In genomic region chr3:12663936-12664908, GRCh38 we compare ENCODE assay signal across 8 cellular contexts. TPM values are rescaled to one million over a fixed set of nuclear protein-coding genes. Genes with fewer than 3 reads are reported as not detected.
A peak's percentile ranks its signal among the peaks of the same experiment; 100 is the strongest.
DNase-seq lines count a peak whose midpoint lies in the region; ATAC-seq and TF ChIP-seq lines count a peak whose summit lies in the region.

RAF1 (minus strand) TSS chr3:12664117; CDS start chr3:12618721, 45,396 bp downstream.

- intact Hi-C loops in activated CD4-positive, alpha-beta T cell treated with anti-CD3 and anti-CD28 coated beads, Interleukin-2, amount 10 ng/mL, durations not matched to agents 24 days and 14 days (cut with micrococcal nuclease): loop anchor here (1.0 to 10.0 kb wide), 5 partner anchors 57 to 1461 kb away; partner anchors contain the start of genes CHCHD4, MKRN2, RPL32 and TMEM43
- intact Hi-C loops in left colon (cut with DNase I, micrococcal nuclease): loop anchor here in 1 of 2 donors (5.0 kb wide), 1 partner anchor 107 kb away; the partner anchor contains the start of gene MKRN2

- CTCF ChIA-PET in BJ (lab: Yijun Ruan, JAX): interaction anchor here (1.3 to 4.1 kb wide), 3 partner anchors 13 to 55 kb away, joined by 3 to 18 read pairs (median 3); no protein-coding TSS in a partner anchor

- H3K4me3 ChIP-seq in BJ (ENCODE audit: low read depth, low read length) (peak within 1 kb of the TSS; percentile 86), coronary artery (peak within 1 kb of the TSS; percentile 95)

- peak; percentile 92 for DNase-seq in BJ (ENCODE audit: low read depth)
- DNase-seq in NCI-H526 treated with DMSO at 0.1 percent for 48 hours (lab: John Stamatoyannopoulos, UW): peak; percentile 97
- peak; percentile 99 for DNase-seq in activated CD4-positive, alpha-beta T cell treated with anti-CD3 and anti-CD28 coated beads, Interleukin-2, amount 10 ng/mL, durations not matched to agents 24 days and 14 days
- peak; percentile 99 for DNase-seq in coronary artery (ENCODE audit: low spot score)
- DNase-seq in left colon: peak; percentile 98
- peak; percentile 97 for DNase-seq in stimulated activated CD4-positive, alpha-beta T cell treated with anti-CD3 and anti-CD28 coated beads, Interleukin-1b, Interleukin-23, amount 100 ng/mL, for 48 hours

- no peaks in the 10 kb centered on the region for H3K9me3 Mint-ChIP-seq in activated CD4-positive, alpha-beta T cell treated with anti-CD3 and anti-CD28 coated beads, Interleukin-2, amount 10 ng/mL, durations not matched to agents 24 days and 14 days

- no peaks in the 10 kb centered on the region for H3K27me3 Mint-ChIP-seq in activated CD4-positive, alpha-beta T cell treated with anti-CD3 and anti-CD28 coated beads, Interleukin-2, amount 10 ng/mL, durations not matched to agents 24 days and 14 days

- H3K27me3 ChIP-seq in BJ (ENCODE audit: control insufficient read depth, insufficient read depth, low read length): no peaks in the 10 kb centered on the region

- peak within 1 kb of the TSS; percentile 99 for H3K27ac Mint-ChIP-seq in activated CD4-positive, alpha-beta T cell treated with anti-CD3 and anti-CD28 coated beads, Interleukin-2, amount 10 ng/mL, durations not matched to agents 24 days and 14 days

- H3K4me1 Mint-ChIP-seq in activated CD4-positive, alpha-beta T cell treated with anti-CD3 and anti-CD28 coated beads, Interleukin-2, amount 10 ng/mL, durations not matched to agents 24 days and 14 days: peaks cover 28% of the 10 kb centered on the region

- POLR2A ChIA-PET in BJ (lab: Charles Lee): interaction anchor here (0.5 to 1.0 kb wide), 3 partner anchors 10 to 1547 kb away, joined by 3 to 6 read pairs (median 3); partner anchors contain the start of gene TSEN2

- peaks cover 4% of the 10 kb centered on the region for H3K36me3 Mint-ChIP-seq in activated CD4-positive, alpha-beta T cell treated with anti-CD3 and anti-CD28 coated beads, Interleukin-2, amount 10 ng/mL, durations not matched to agents 24 days and 14 days (ENCODE audit: low read depth)

- peak within 1 kb of the TSS; percentile 88 for H3K4me3 Mint-ChIP-seq in activated CD4-positive, alpha-beta T cell treated with anti-CD3 and anti-CD28 coated beads, Interleukin-2, amount 10 ng/mL, durations not matched to agents 24 days and 14 days

- TF ChIP-seq CTCF in BJ (IDR thresholded peaks at IDR 0.05; ENCODE audit: insufficient read depth, low read depth, low read length) (no peak), coronary artery (IDR thresholded peaks at IDR 0.05) (no peak)

- peak within 1 kb of the TSS; percentile 99 to 100 for H3K27ac ChIP-seq in coronary artery

- H3K36me3 ChIP-seq in BJ (ENCODE audit: control insufficient read depth, insufficient read depth, low read length): no peaks in the 10 kb centered on the region

- ATAC-seq in GM19324 (IDR thresholded peaks at IDR 0.05; ENCODE audit: low FRiP score, unreplicated experiment) (peak; percentile 93), HG03469 (IDR thresholded peaks at IDR 0.05; ENCODE audit: unreplicated experiment) (peak; percentile 82), left colon (peak; percentile 93)

RNA-seq across cellular contexts. Expression of gene RAF1, which starts in this region (rescaled TPM):
- 122 and 134 TPM in 2 replicates for polyA plus RNA-seq in BJ (2011; rRNA removed)
- 105 and 134 TPM in 2 replicates for polyA minus RNA-seq in BJ (2011; rRNA and poly(A)+ RNA removed)
- 90.5 and 93.2 TPM in 2 replicates for total RNA-seq in activated CD4-positive, alpha-beta T cell treated with anti-CD3 and anti-CD28 coated beads, Interleukin-2, amount 10 ng/mL, durations not matched to agents 24 days and 14 days
- 10 to 100 TPM; 75.3 to 80.5 TPM for total RNA-seq in left colon

Comparison
In these comparisons a context has a peak if more than half of its experiments do, and no peak if none do; other contexts are left out.
1. Peak in every context shown above with its lines: DNase-seq, ATAC-seq, H3K4me3 ChIP-seq and H3K27ac ChIP-seq.